In genomic region chr2:120104002-120104467, GRCh38 we compare ENCODE assay signal across 1 cellular context.
TF ChIP-seq lines count a peak whose summit lies in the region.

No MANE protein-coding gene starts in this region.

TF ChIP-seq in GM23338, 12 proteins besides CTCF, POLR2A, EP300 and RAD21 (continued from another document):
- TF ChIP-seq, protein P1, sequence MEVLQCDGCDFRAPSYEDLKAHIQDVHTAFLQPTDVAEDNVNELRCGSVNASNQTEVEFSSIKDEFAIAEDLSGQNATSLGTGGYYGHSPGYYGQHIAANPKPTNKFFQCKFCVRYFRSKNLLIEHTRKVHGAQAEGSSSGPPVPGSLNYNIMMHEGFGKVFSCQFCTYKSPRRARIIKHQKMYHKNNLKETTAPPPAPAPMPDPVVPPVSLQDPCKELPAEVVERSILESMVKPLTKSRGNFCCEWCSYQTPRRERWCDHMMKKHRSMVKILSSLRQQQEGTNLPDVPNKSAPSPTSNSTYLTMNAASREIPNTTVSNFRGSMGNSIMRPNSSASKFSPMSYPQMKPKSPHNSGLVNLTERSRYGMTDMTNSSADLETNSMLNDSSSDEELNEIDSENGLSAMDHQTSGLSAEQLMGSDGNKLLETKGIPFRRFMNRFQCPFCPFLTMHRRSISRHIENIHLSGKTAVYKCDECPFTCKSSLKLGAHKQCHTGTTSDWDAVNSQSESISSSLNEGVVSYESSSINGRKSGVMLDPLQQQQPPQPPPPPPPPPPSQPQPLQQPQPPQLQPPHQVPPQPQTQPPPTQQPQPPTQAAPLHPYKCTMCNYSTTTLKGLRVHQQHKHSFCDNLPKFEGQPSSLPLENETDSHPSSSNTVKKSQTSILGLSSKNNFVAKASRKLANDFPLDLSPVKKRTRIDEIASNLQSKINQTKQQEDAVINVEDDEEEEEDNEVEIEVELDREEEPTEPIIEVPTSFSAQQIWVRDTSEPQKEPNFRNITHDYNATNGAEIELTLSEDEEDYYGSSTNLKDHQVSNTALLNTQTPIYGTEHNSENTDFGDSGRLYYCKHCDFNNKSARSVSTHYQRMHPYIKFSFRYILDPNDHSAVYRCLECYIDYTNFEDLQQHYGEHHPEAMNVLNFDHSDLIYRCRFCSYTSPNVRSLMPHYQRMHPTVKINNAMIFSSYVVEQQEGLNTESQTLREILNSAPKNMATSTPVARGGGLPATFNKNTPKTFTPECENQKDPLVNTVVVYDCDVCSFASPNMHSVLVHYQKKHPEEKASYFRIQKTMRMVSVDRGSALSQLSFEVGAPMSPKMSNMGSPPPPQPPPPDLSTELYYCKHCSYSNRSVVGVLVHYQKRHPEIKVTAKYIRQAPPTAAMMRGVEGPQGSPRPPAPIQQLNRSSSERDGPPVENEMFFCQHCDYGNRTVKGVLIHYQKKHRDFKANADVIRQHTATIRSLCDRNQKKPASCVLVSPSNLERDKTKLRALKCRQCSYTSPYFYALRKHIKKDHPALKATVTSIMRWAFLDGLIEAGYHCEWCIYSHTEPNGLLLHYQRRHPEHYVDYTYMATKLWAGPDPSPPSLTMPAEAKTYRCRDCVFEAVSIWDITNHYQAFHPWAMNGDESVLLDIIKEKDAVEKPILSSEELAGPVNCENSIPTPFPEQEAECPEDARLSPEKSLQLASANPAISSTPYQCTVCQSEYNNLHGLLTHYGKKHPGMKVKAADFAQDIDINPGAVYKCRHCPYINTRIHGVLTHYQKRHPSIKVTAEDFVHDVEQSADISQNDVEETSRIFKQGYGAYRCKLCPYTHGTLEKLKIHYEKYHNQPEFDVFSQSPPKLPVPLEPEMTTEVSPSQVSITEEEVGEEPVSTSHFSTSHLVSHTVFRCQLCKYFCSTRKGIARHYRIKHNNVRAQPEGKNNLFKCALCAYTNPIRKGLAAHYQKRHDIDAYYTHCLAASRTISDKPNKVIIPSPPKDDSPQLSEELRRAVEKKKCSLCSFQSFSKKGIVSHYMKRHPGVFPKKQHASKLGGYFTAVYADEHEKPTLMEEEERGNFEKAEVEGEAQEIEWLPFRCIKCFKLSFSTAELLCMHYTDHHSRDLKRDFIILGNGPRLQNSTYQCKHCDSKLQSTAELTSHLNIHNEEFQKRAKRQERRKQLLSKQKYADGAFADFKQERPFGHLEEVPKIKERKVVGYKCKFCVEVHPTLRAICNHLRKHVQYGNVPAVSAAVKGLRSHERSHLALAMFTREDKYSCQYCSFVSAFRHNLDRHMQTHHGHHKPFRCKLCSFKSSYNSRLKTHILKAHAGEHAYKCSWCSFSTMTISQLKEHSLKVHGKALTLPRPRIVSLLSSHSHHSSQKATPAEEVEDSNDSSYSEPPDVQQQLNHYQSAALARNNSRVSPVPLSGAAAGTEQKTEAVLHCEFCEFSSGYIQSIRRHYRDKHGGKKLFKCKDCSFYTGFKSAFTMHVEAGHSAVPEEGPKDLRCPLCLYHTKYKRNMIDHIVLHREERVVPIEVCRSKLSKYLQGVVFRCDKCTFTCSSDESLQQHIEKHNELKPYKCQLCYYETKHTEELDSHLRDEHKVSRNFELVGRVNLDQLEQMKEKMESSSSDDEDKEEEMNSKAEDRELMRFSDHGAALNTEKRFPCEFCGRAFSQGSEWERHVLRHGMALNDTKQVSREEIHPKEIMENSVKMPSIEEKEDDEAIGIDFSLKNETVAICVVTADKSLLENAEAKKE (CRISPR knock-in tag; IDR thresholded peaks at IDR 0.05), result no peak
- TF ChIP-seq, protein P2, sequence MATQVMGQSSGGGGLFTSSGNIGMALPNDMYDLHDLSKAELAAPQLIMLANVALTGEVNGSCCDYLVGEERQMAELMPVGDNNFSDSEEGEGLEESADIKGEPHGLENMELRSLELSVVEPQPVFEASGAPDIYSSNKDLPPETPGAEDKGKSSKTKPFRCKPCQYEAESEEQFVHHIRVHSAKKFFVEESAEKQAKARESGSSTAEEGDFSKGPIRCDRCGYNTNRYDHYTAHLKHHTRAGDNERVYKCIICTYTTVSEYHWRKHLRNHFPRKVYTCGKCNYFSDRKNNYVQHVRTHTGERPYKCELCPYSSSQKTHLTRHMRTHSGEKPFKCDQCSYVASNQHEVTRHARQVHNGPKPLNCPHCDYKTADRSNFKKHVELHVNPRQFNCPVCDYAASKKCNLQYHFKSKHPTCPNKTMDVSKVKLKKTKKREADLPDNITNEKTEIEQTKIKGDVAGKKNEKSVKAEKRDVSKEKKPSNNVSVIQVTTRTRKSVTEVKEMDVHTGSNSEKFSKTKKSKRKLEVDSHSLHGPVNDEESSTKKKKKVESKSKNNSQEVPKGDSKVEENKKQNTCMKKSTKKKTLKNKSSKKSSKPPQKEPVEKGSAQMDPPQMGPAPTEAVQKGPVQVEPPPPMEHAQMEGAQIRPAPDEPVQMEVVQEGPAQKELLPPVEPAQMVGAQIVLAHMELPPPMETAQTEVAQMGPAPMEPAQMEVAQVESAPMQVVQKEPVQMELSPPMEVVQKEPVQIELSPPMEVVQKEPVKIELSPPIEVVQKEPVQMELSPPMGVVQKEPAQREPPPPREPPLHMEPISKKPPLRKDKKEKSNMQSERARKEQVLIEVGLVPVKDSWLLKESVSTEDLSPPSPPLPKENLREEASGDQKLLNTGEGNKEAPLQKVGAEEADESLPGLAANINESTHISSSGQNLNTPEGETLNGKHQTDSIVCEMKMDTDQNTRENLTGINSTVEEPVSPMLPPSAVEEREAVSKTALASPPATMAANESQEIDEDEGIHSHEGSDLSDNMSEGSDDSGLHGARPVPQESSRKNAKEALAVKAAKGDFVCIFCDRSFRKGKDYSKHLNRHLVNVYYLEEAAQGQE (IDR thresholded peaks at IDR 0.05; ENCODE audit: unreplicated experiment), result no peak
- TF ChIP-seq EZH2 (IDR thresholded peaks at IDR 0.05; ENCODE audit: low read depth, unreplicated experiment) (no peak), POLR2AphosphoS5 (IDR thresholded peaks at IDR 0.05; ENCODE audit: low read depth) (no peak), ZNF331 (CRISPR knock-in tag; IDR thresholded peaks at IDR 0.05; ENCODE audit: low read depth) (no peak), NANOG (IDR thresholded peaks at IDR 0.05; ENCODE audit: borderline replicate concordance) (no peak), EZH2phosphoT487 (IDR thresholded peaks at IDR 0.05; ENCODE audit: unreplicated experiment) (no peak), CREB1 (CRISPR knock-in tag; IDR thresholded peaks at IDR 0.05; ENCODE audit: low read depth) (no peak)
- TF ChIP-seq, protein P3, sequence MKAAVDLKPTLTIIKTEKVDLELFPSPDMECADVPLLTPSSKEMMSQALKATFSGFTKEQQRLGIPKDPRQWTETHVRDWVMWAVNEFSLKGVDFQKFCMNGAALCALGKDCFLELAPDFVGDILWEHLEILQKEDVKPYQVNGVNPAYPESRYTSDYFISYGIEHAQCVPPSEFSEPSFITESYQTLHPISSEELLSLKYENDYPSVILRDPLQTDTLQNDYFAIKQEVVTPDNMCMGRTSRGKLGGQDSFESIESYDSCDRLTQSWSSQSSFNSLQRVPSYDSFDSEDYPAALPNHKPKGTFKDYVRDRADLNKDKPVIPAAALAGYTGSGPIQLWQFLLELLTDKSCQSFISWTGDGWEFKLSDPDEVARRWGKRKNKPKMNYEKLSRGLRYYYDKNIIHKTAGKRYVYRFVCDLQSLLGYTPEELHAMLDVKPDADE (IDR thresholded peaks at IDR 0.05), result no peak
TF ChIP-seq in GM23338: peak in this region for 0.
